In the genomic region with DNA sequence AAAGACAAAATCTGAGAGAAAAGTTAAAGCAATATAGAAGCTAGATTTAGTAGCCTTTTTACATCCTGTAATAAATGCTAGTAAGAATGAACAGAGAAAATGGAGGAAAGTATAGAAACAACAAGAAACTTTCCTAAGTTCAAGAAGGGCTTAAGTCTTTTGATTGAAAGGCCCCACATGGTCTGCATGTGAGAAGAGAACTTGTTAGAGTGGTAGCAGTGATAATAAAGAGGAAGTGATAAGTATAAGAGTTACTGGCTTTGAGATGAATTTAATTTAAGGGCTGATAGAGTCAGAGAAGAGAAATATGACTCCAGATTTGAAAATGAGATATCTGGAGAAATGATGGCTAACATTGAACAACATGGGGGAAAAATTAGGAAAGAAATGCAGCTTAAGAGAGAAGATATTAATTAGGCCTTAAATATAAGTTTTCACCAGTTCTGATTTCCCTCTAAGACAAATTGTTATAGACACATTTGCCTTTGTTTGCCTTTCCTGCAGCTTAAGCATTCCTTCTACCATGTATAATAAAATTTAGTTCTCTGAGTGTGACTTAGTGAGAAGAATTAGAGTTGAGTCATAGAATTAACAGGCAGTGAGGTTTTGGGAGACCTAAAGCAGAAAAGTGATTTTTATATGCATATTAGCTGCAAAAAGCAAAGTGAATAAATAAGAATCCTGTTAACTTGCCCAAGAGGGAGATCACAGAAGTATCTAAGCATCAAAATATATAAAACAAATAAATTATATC, we compare ENCODE assay signal across 12 cellular contexts. TPM values are rescaled to one million over a fixed set of nuclear protein-coding genes. Genes with fewer than 3 reads are reported as not detected.
DNase-seq lines count a peak whose midpoint lies in the region; ATAC-seq and TF ChIP-seq lines count a peak whose summit lies in the region.
"Had no signal": no experiment of that assay in that cellular context is flagged by ENCODE, and none has a peak within 500 bp of the region (broad histone marks: within the 10 kb centered on the region; RNA-seq: fewer than 3 reads in every experiment).

No MANE protein-coding gene starts in this region.

- POLR2A ChIA-PET in activated CD4-positive, alpha-beta memory T cell treated with anti-CD3 and anti-CD28 coated beads for 36 hours (lab: Charles Lee): no interaction called here

- H3K4me3 Mint-ChIP-seq in activated CD4-positive, alpha-beta T cell treated with anti-CD3 and anti-CD28 coated beads, Interleukin-2, amount 10 ng/mL, durations not matched to agents 24 days and 14 days: peak overlapping the region; percentile 27
- H3K4me3 Mint-ChIP-seq in activated CD4-positive, alpha-beta memory T cell treated with anti-CD3 and anti-CD28 coated beads for 36 hours: no peak overlapping the region
- H3K4me3 Mint-ChIP-seq in progenitor cell of endocrine pancreas (ENCODE audit: low read depth): no peak overlapping the region

- H3K9me3 Mint-ChIP-seq in activated CD4-positive, alpha-beta T cell treated with anti-CD3 and anti-CD28 coated beads, Interleukin-2, amount 10 ng/mL, durations not matched to agents 24 days and 14 days: no peaks in the 10 kb centered on the region
- no peaks in the 10 kb centered on the region for H3K9me3 Mint-ChIP-seq in activated CD4-positive, alpha-beta memory T cell treated with anti-CD3 and anti-CD28 coated beads for 36 hours
- H3K9me3 Mint-ChIP-seq in progenitor cell of endocrine pancreas (ENCODE audit: low read depth): peaks cover 3% of the 10 kb centered on the region

- no peaks in the 10 kb centered on the region for H3K27me3 Mint-ChIP-seq in activated CD4-positive, alpha-beta T cell treated with anti-CD3 and anti-CD28 coated beads, Interleukin-2, amount 10 ng/mL, durations not matched to agents 24 days and 14 days
- H3K27me3 Mint-ChIP-seq in activated CD4-positive, alpha-beta memory T cell treated with anti-CD3 and anti-CD28 coated beads for 36 hours: no peaks in the 10 kb centered on the region
- H3K27me3 Mint-ChIP-seq in progenitor cell of endocrine pancreas: no peaks in the 10 kb centered on the region

- intact Hi-C loops in activated CD4-positive, alpha-beta T cell treated with anti-CD3 and anti-CD28 coated beads, Interleukin-2, amount 10 ng/mL, durations not matched to agents 24 days and 14 days (cut with micrococcal nuclease): loop anchor here (1.0 to 2.0 kb wide), 3 partner anchors 17 to 114 kb away; partner anchors contain the start of gene EIF2S3
- intact Hi-C loops in activated CD4-positive, alpha-beta memory T cell treated with anti-CD3 and anti-CD28 coated beads for 36 hours (cut with micrococcal nuclease): loop anchor here (2.0 to 10.0 kb wide), 2 partner anchors 35 to 503 kb away; partner anchors contain the start of gene PRDX4

- no peak for TF ChIP-seq CTCF in progenitor cell of endocrine pancreas (IDR thresholded peaks at IDR 0.05; ENCODE audit: unreplicated experiment)

- H3K36me3 Mint-ChIP-seq in activated CD4-positive, alpha-beta T cell treated with anti-CD3 and anti-CD28 coated beads, Interleukin-2, amount 10 ng/mL, durations not matched to agents 24 days and 14 days (ENCODE audit: low read depth): peaks cover 28% of the 10 kb centered on the region
- peaks cover 5% of the 10 kb centered on the region for H3K36me3 Mint-ChIP-seq in activated CD4-positive, alpha-beta memory T cell treated with anti-CD3 and anti-CD28 coated beads for 36 hours
- peaks cover 19% of the 10 kb centered on the region for H3K36me3 Mint-ChIP-seq in progenitor cell of endocrine pancreas (ENCODE audit: insufficient read depth)

- peak overlapping the region; percentile 74 for H3K27ac Mint-ChIP-seq in activated CD4-positive, alpha-beta T cell treated with anti-CD3 and anti-CD28 coated beads, Interleukin-2, amount 10 ng/mL, durations not matched to agents 24 days and 14 days
- peak overlapping the region; percentile 76 for H3K27ac Mint-ChIP-seq in activated CD4-positive, alpha-beta memory T cell treated with anti-CD3 and anti-CD28 coated beads for 36 hours
- H3K27ac Mint-ChIP-seq in progenitor cell of endocrine pancreas: peak overlapping the region; percentile 43

- no peak for DNase-seq in activated CD4-positive, alpha-beta T cell treated with anti-CD3 and anti-CD28 coated beads, Interleukin-2, amount 10 ng/mL, durations not matched to agents 24 days and 14 days
- DNase-seq in activated CD4-positive, alpha-beta T cell treated with anti-CD3 and anti-CD28 coated beads for 1 hour: no peak
- no peak for DNase-seq in activated CD4-positive, alpha-beta memory T cell treated with anti-CD3 and anti-CD28 coated beads for 36 hours
- DNase-seq in progenitor cell of endocrine pancreas (ENCODE audit: low spot score, unreplicated experiment) (no peak), retina (no peak), superior temporal gyrus (ENCODE audit: extremely low spot score) (no peak)
- DNase-seq: esophagus squamous epithelium, kidney, NCI-H1105 treated with DMSO at 0.1 percent for 48 hours, uterus had no signal

- peak; percentile 44 for ATAC-seq in HG03342 (IDR thresholded peaks at IDR 0.05; ENCODE audit: unreplicated experiment)
- no peak for ATAC-seq in HG02870 (IDR thresholded peaks at IDR 0.05; ENCODE audit: unreplicated experiment)

- peaks cover 37% of the 10 kb centered on the region for H3K4me1 Mint-ChIP-seq in activated CD4-positive, alpha-beta T cell treated with anti-CD3 and anti-CD28 coated beads, Interleukin-2, amount 10 ng/mL, durations not matched to agents 24 days and 14 days
- H3K4me1 Mint-ChIP-seq in activated CD4-positive, alpha-beta memory T cell treated with anti-CD3 and anti-CD28 coated beads for 36 hours (ENCODE audit: low read depth): peaks cover 52% of the 10 kb centered on the region
- peaks cover 41% of the 10 kb centered on the region for H3K4me1 Mint-ChIP-seq in progenitor cell of endocrine pancreas (ENCODE audit: low read depth)

- CTCF ChIA-PET in activated CD4-positive, alpha-beta memory T cell treated with anti-CD3 and anti-CD28 coated beads for 36 hours (lab: Charles Lee): no interaction called here

RNA-seq across cellular contexts. Expression of gene ZFX, which starts 18.4 kb away (rescaled TPM):
- 38.8 and 49.9 TPM in 2 replicates for total RNA-seq in activated CD4-positive, alpha-beta T cell treated with anti-CD3 and anti-CD28 coated beads, Interleukin-2, amount 10 ng/mL, durations not matched to agents 24 days and 14 days
- 10 to 100 TPM; 31.1 to 35.5 TPM for total RNA-seq in activated CD4-positive, alpha-beta memory T cell treated with anti-CD3 and anti-CD28 coated beads for 36 hours
- total RNA-seq in progenitor cell of endocrine pancreas: 113 and 116 TPM in 2 replicates
